2 cellular contexts compared by ENCODE assay signal in the genomic region with DNA sequence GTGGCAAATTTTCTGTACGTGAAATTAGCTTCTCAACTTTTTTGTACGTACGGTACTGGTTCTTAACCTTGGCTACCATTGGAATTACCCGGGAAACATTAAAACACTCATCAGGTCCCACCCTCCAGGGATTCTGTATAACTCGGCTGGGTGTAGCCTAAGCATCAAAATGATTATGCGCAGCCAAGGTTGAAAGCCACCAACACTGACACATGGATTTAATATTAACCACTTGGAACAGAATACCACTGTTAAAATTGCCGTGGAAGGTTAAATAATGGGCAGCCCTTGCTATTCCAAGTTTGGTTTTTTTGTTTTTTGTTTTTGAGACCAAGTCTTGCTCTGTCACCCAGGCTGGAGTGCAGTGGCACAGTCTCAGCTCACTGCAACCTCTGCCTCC.
TF ChIP-seq lines count a peak whose summit lies in the region.

No MANE protein-coding gene starts in this region.

TF ChIP-seq in SK-N-SH, 30 proteins besides CTCF, POLR2A, EP300 and RAD21 (continued from another document):
- TF ChIP-seq, protein P1, sequence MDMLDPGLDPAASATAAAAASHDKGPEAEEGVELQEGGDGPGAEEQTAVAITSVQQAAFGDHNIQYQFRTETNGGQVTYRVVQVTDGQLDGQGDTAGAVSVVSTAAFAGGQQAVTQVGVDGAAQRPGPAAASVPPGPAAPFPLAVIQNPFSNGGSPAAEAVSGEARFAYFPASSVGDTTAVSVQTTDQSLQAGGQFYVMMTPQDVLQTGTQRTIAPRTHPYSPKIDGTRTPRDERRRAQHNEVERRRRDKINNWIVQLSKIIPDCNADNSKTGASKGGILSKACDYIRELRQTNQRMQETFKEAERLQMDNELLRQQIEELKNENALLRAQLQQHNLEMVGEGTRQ (IDR thresholded peaks at IDR 0.05; ENCODE audit: borderline replicate concordance, low read depth, low read length), result no peak
- TF ChIP-seq YY1 (IDR thresholded peaks at IDR 0.05; ENCODE audit: low read depth), result no peak
- TF ChIP-seq SIN3A (IDR thresholded peaks at IDR 0.05; ENCODE audit: borderline replicate concordance, low read depth, low read length), result no peak
- TF ChIP-seq EZH2phosphoT487 (IDR thresholded peaks at IDR 0.05; ENCODE audit: borderline replicate concordance, low read depth), result no peak
- no peak for TF ChIP-seq RFX5 (IDR thresholded peaks at IDR 0.05; ENCODE audit: low read length)
- TF ChIP-seq CHD2 (IDR thresholded peaks at IDR 0.05; ENCODE audit: low read length, partially characterized antibody), result no peak
- no peak for TF ChIP-seq FOXJ3 (CRISPR knock-in tag; IDR thresholded peaks at IDR 0.05)
- TF ChIP-seq, protein P2, sequence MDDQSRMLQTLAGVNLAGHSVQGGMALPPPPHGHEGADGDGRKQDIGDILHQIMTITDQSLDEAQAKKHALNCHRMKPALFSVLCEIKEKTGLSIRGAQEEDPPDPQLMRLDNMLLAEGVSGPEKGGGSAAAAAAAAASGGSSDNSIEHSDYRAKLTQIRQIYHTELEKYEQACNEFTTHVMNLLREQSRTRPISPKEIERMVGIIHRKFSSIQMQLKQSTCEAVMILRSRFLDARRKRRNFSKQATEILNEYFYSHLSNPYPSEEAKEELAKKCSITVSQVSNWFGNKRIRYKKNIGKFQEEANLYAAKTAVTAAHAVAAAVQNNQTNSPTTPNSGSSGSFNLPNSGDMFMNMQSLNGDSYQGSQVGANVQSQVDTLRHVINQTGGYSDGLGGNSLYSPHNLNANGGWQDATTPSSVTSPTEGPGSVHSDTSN (IDR thresholded peaks at IDR 0.05), result no peak
- no peak for TF ChIP-seq MEF2A (IDR thresholded peaks at IDR 0.05; ENCODE audit: borderline replicate concordance, low read depth)
- TF ChIP-seq RXRA (IDR thresholded peaks at IDR 0.05; ENCODE audit: borderline replicate concordance, low read depth), result no peak
- TF ChIP-seq, protein P3, sequence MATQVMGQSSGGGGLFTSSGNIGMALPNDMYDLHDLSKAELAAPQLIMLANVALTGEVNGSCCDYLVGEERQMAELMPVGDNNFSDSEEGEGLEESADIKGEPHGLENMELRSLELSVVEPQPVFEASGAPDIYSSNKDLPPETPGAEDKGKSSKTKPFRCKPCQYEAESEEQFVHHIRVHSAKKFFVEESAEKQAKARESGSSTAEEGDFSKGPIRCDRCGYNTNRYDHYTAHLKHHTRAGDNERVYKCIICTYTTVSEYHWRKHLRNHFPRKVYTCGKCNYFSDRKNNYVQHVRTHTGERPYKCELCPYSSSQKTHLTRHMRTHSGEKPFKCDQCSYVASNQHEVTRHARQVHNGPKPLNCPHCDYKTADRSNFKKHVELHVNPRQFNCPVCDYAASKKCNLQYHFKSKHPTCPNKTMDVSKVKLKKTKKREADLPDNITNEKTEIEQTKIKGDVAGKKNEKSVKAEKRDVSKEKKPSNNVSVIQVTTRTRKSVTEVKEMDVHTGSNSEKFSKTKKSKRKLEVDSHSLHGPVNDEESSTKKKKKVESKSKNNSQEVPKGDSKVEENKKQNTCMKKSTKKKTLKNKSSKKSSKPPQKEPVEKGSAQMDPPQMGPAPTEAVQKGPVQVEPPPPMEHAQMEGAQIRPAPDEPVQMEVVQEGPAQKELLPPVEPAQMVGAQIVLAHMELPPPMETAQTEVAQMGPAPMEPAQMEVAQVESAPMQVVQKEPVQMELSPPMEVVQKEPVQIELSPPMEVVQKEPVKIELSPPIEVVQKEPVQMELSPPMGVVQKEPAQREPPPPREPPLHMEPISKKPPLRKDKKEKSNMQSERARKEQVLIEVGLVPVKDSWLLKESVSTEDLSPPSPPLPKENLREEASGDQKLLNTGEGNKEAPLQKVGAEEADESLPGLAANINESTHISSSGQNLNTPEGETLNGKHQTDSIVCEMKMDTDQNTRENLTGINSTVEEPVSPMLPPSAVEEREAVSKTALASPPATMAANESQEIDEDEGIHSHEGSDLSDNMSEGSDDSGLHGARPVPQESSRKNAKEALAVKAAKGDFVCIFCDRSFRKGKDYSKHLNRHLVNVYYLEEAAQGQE (IDR thresholded peaks at IDR 0.05; ENCODE audit: low read depth, low read length), result no peak
- no peak for TF ChIP-seq TCF12 (IDR thresholded peaks at IDR 0.05)
- TF ChIP-seq, protein P4, sequence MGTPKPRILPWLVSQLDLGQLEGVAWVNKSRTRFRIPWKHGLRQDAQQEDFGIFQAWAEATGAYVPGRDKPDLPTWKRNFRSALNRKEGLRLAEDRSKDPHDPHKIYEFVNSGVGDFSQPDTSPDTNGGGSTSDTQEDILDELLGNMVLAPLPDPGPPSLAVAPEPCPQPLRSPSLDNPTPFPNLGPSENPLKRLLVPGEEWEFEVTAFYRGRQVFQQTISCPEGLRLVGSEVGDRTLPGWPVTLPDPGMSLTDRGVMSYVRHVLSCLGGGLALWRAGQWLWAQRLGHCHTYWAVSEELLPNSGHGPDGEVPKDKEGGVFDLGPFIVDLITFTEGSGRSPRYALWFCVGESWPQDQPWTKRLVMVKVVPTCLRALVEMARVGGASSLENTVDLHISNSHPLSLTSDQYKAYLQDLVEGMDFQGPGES (IDR thresholded peaks at IDR 0.05; ENCODE audit: low read depth, low read length), result no peak
- TF ChIP-seq, protein P5, sequence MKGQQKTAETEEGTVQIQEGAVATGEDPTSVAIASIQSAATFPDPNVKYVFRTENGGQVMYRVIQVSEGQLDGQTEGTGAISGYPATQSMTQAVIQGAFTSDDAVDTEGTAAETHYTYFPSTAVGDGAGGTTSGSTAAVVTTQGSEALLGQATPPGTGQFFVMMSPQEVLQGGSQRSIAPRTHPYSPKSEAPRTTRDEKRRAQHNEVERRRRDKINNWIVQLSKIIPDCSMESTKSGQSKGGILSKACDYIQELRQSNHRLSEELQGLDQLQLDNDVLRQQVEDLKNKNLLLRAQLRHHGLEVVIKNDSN (IDR thresholded peaks at IDR 0.05; ENCODE audit: borderline replicate concordance, low read depth), result no peak

TF ChIP-seq in SK-N-SH treated with all-trans-retinoic acid at 6 μM for 48 hours, 23 proteins besides CTCF, POLR2A, EP300 and RAD21 (continued from another document):
- TF ChIP-seq, protein P6, sequence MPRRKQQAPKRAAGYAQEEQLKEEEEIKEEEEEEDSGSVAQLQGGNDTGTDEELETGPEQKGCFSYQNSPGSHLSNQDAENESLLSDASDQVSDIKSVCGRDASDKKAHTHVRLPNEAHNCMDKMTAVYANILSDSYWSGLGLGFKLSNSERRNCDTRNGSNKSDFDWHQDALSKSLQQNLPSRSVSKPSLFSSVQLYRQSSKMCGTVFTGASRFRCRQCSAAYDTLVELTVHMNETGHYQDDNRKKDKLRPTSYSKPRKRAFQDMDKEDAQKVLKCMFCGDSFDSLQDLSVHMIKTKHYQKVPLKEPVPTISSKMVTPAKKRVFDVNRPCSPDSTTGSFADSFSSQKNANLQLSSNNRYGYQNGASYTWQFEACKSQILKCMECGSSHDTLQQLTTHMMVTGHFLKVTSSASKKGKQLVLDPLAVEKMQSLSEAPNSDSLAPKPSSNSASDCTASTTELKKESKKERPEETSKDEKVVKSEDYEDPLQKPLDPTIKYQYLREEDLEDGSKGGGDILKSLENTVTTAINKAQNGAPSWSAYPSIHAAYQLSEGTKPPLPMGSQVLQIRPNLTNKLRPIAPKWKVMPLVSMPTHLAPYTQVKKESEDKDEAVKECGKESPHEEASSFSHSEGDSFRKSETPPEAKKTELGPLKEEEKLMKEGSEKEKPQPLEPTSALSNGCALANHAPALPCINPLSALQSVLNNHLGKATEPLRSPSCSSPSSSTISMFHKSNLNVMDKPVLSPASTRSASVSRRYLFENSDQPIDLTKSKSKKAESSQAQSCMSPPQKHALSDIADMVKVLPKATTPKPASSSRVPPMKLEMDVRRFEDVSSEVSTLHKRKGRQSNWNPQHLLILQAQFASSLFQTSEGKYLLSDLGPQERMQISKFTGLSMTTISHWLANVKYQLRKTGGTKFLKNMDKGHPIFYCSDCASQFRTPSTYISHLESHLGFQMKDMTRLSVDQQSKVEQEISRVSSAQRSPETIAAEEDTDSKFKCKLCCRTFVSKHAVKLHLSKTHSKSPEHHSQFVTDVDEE (CRISPR knock-in tag; IDR thresholded peaks at IDR 0.05), result no peak
- TF ChIP-seq, protein P7, sequence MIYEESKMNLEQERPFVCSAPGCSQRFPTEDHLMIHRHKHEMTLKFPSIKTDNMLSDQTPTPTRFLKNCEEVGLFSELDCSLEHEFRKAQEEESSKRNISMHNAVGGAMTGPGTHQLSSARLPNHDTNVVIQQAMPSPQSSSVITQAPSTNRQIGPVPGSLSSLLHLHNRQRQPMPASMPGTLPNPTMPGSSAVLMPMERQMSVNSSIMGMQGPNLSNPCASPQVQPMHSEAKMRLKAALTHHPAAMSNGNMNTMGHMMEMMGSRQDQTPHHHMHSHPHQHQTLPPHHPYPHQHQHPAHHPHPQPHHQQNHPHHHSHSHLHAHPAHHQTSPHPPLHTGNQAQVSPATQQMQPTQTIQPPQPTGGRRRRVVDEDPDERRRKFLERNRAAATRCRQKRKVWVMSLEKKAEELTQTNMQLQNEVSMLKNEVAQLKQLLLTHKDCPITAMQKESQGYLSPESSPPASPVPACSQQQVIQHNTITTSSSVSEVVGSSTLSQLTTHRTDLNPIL (CRISPR knock-in tag; IDR thresholded peaks at IDR 0.05; ENCODE audit: low read depth), result no peak
- TF ChIP-seq RARB (CRISPR knock-in tag; IDR thresholded peaks at IDR 0.05) (no peak), PPARA (CRISPR knock-in tag; IDR thresholded peaks at IDR 0.05; ENCODE audit: borderline replicate concordance) (no peak), ISL1 (CRISPR knock-in tag; IDR thresholded peaks at IDR 0.05) (no peak)
- TF ChIP-seq, protein P8, sequence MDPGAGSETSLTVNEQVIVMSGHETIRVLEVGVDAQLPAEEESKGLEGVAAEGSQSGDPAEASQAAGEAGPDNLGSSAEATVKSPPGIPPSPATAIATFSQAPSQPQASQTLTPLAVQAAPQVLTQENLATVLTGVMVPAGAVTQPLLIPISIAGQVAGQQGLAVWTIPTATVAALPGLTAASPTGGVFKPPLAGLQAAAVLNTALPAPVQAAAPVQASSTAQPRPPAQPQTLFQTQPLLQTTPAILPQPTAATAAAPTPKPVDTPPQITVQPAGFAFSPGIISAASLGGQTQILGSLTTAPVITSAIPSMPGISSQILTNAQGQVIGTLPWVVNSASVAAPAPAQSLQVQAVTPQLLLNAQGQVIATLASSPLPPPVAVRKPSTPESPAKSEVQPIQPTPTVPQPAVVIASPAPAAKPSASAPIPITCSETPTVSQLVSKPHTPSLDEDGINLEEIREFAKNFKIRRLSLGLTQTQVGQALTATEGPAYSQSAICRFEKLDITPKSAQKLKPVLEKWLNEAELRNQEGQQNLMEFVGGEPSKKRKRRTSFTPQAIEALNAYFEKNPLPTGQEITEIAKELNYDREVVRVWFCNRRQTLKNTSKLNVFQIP (CRISPR knock-in tag; IDR thresholded peaks at IDR 0.05; ENCODE audit: borderline replicate concordance, low read depth), result no peak
